8 cellular contexts compared by ENCODE assay signal in the genomic region with DNA sequence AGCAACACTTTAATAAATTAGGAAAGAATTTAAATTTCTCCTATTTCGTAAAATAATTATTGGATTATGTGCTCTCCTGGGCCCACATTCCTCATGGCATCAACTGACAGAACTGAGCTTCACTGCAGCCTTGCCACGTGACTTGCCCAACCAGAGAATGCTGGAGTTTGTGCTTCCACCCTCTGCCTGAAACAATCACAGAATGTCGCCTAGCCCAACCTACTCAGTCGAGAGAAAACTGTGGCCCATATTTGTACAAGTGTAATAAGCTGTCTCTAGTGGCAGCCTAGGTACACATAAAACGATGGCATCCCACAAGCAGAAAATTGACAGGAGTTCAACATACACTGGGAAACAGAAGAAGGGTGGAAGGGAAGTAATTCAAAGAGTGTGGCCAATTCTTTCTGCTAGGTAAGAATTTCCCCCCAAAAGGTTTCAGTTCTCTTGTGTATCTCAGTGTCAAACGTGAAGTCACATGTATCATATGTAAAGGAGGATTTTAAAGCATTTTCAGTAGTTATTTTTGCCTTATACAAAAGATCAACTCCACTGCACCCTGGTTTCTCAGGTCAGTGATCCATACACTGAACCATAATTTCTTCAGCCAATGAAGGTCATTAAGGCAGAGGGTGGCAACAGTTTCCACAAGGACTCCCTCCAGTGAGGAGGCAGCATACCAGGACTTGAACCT. TPM values are rescaled to one million over a fixed set of nuclear protein-coding genes. Genes with fewer than 3 reads are reported as not detected.
DNase-seq lines count a peak whose midpoint lies in the region; ATAC-seq and TF ChIP-seq lines count a peak whose summit lies in the region.

No MANE protein-coding gene starts in this region.

- DNase-seq in IMR-90 (no peak), occipital lobe (lab: John Stamatoyannopoulos, UW) (no peak), DMS114 treated with DMSO at 0.1 percent for 48 hours (lab: John Stamatoyannopoulos, UW; ENCODE audit: unreplicated experiment) (no peak), GM23338 (ENCODE audit: low spot score) (no peak), DMS 273 (lab: John Stamatoyannopoulos, UW; ENCODE audit: unreplicated experiment) (no peak)
- no peak for DNase-seq in naive thymus-derived CD4-positive, alpha-beta T cell

- POLR2A ChIA-PET in IMR-90 (lab: Charles Lee; ENCODE audit: unreplicated experiment): no interaction called here
- POLR2A ChIA-PET in naive thymus-derived CD4-positive, alpha-beta T cell (lab: Charles Lee): no interaction called here

- no peak overlapping the region for H3K14ac ChIP-seq in IMR-90 (replicated peaks; ENCODE audit: low read depth, low read length)

- no peaks in the 10 kb centered on the region for H3K36me3 Mint-ChIP-seq in naive thymus-derived CD4-positive, alpha-beta T cell
- H3K36me3 Mint-ChIP-seq in GM23338 (ENCODE audit: low read depth): peaks cover 4% of the 10 kb centered on the region; the same call in 2 of the 3 replicates

- H3K27me3 ChIP-seq in IMR-90 (ENCODE audit: control insufficient read depth, insufficient read depth, low read length) (no peaks in the 10 kb centered on the region), GM23338 (ENCODE audit: insufficient read depth) (no peaks in the 10 kb centered on the region)
- no peaks in the 10 kb centered on the region for H3K27me3 ChIP-seq in naive thymus-derived CD4-positive, alpha-beta T cell (ENCODE audit: control insufficient read depth in 2 of 2, insufficient read depth in 2 of 2, low read length in 2 of 2)

- H2BK20ac ChIP-seq in IMR-90 (ENCODE audit: low read depth, low read length): peak overlapping the region; percentile 5; the same call in 1 of the 2 replicates

- TF ChIP-seq POLR2A in IMR-90 (IDR thresholded peaks at IDR 0.05; ENCODE audit: low read depth, low read length): no peak

- no peak overlapping the region for H3K27ac Mint-ChIP-seq in naive thymus-derived CD4-positive, alpha-beta T cell
- H3K27ac Mint-ChIP-seq in GM23338: no peak overlapping the region

- H3K4me1 ChIP-seq in IMR-90 (ENCODE audit: control insufficient read depth, insufficient read depth, low read length) (peaks cover 9% of the 10 kb centered on the region; the same call in 1 of the 2 replicates), GM23338 (ENCODE audit: insufficient read depth) (peaks cover 89% of the 10 kb centered on the region)
- no peaks in the 10 kb centered on the region for H3K4me1 ChIP-seq in naive thymus-derived CD4-positive, alpha-beta T cell (ENCODE audit: control insufficient read depth in 2 of 2, insufficient read depth in 2 of 2, low read length in 2 of 2)

- no peak overlapping the region for H4K8ac ChIP-seq in IMR-90 (ENCODE audit: low read depth in 2 of 2, low read length in 2 of 2)

- no peak overlapping the region for H3K27ac ChIP-seq in IMR-90 (ENCODE audit: insufficient read depth, low read length)
- no peak overlapping the region for H3K27ac ChIP-seq in naive thymus-derived CD4-positive, alpha-beta T cell (ENCODE audit: low read depth, low read length)
- no peak overlapping the region for H3K27ac ChIP-seq in GM23338 (ENCODE audit: low read depth)

- H3K27me3 Mint-ChIP-seq in naive thymus-derived CD4-positive, alpha-beta T cell: peaks cover 0 to 14% (median 7%) of the 10 kb centered on the region in 5 donors
- H3K27me3 Mint-ChIP-seq in GM23338 (ENCODE audit: insufficient read depth, low read depth, poor library complexity): peaks cover 5% of the 10 kb centered on the region

- H4K20me1 ChIP-seq in IMR-90 (ENCODE audit: insufficient read depth, low read length) (0 out of 2 replicates have a peak, but pooled peaks cover 12% of the 10 kb centered on the region), GM23338 (replicated peaks; ENCODE audit: insufficient read depth) (peaks cover 5% of the 10 kb centered on the region)

- H3K4ac ChIP-seq in IMR-90 (ENCODE audit: low read depth, low read length): no peak overlapping the region

- CTCF ChIA-PET in IMR-90 (lab: Yijun Ruan, JAX): interaction anchor here (0.6 kb wide), 1 partner anchor 1033 kb away, joined by 4 read pairs; no protein-coding TSS in a partner anchor
- CTCF ChIA-PET in naive thymus-derived CD4-positive, alpha-beta T cell (lab: Charles Lee): no interaction called here

- no peak overlapping the region; the same call in 2 of the 3 replicates for H2BK15ac ChIP-seq in IMR-90 (ENCODE audit: low read depth, low read length)

- intact Hi-C loops in IMR-90 (cut with micrococcal nuclease): no loop called here
- intact Hi-C loops in naive thymus-derived CD4-positive, alpha-beta T cell (cut with micrococcal nuclease): no loop called here

- ATAC-seq in GM19023 (IDR thresholded peaks at IDR 0.05; ENCODE audit: unreplicated experiment): peak; percentile 79
- peak; percentile 80 for ATAC-seq in HG02588 (IDR thresholded peaks at IDR 0.05; ENCODE audit: unreplicated experiment)
- no peak for ATAC-seq in IMR-90 (ENCODE audit: low read depth)
- ATAC-seq in naive thymus-derived CD4-positive, alpha-beta T cell: peak; percentile 22
- no peak for ATAC-seq in GM23338

- no peak overlapping the region for H4K91ac ChIP-seq in IMR-90 (ENCODE audit: insufficient read depth, low read depth, low read length)

- no peak overlapping the region for H3K4me3 Mint-ChIP-seq in naive thymus-derived CD4-positive, alpha-beta T cell
- no peak overlapping the region for H3K4me3 Mint-ChIP-seq in GM23338

- no peak overlapping the region for H2BK120ac ChIP-seq in IMR-90 (ENCODE audit: low read depth, low read length)

- H2BK5ac ChIP-seq in IMR-90 (ENCODE audit: low read depth, low read length, poor library complexity, severe bottlenecking): no peak overlapping the region

- no TSS peak for BruUV-seq in IMR-90 (replicated peaks; lab: Mats Ljungman, UMichigan)

- dilution Hi-C loops in IMR-90 (cut with HindIII; ENCODE audit: low sequenced_read_pairs, unreplicated experiment): no loop called here

- no CpG with 5 or more reads among the region's 6 CpGs for WGBS in IMR-90 (ENCODE audit: extremely low coverage in 2 of 2, insufficient read length in 1 of 2), 2 experiments

- H2AK9ac ChIP-seq in IMR-90 (replicated peaks; ENCODE audit: low read depth, low read length, poor library complexity): no peak overlapping the region

- H3K4me2 ChIP-seq in IMR-90 (ENCODE audit: low read depth, low read length): no peak overlapping the region
- no peak overlapping the region for H3K4me2 ChIP-seq in GM23338

- H3K18ac ChIP-seq in IMR-90 (ENCODE audit: low read depth, low read length): no peak overlapping the region

- H3K9ac ChIP-seq in IMR-90 (ENCODE audit: low read depth, low read length): no peak overlapping the region

- H3K9me1 ChIP-seq in IMR-90 (ENCODE audit: insufficient read depth, low read length): peaks cover 6% of the 10 kb centered on the region; the same call in 1 of the 2 replicates

- TF ChIP-seq RAD21 in IMR-90 (IDR thresholded peaks at IDR 0.05; ENCODE audit: low read length): no peak

- H2AFZ ChIP-seq in IMR-90 (replicated peaks; ENCODE audit: low read length, poor library complexity): no peak overlapping the region
- H2AFZ ChIP-seq in GM23338: no peak overlapping the region

- H3K9me3 Mint-ChIP-seq in naive thymus-derived CD4-positive, alpha-beta T cell: peaks cover 0 to 11% (median 0%) of the 10 kb centered on the region in 11 donors
- H3K9me3 Mint-ChIP-seq in GM23338: no peaks in the 10 kb centered on the region

- no peaks in the 10 kb centered on the region for H3F3A ChIP-seq in GM23338 (replicated peaks; ENCODE audit: low read depth)

- no peak for TF ChIP-seq CTCF in IMR-90 (conservative IDR thresholded peaks at IDR 0.05; ENCODE audit: low read depth, low read length)
- no peak for TF ChIP-seq CTCF in GM23338 (conservative IDR thresholded peaks at IDR 0.05; ENCODE audit: low read depth in 2 of 2)

- no peaks in the 10 kb centered on the region; the same call in 1 of the 2 replicates for H3K36me3 ChIP-seq in IMR-90 (ENCODE audit: control insufficient read depth, insufficient read depth, low read length)
- H3K36me3 ChIP-seq in naive thymus-derived CD4-positive, alpha-beta T cell (ENCODE audit: control insufficient read depth in 2 of 3, insufficient read depth in 3 of 3, low read length in 3 of 3): no peaks in the 10 kb centered on the region
- no peaks in the 10 kb centered on the region for H3K36me3 ChIP-seq in GM23338 (ENCODE audit: insufficient read depth)

- H3K9me3 ChIP-seq in IMR-90 (ENCODE audit: control insufficient read depth, insufficient read depth, low read length): no peaks in the 10 kb centered on the region
- no peaks in the 10 kb centered on the region for H3K9me3 ChIP-seq in naive thymus-derived CD4-positive, alpha-beta T cell (ENCODE audit: control insufficient read depth in 2 of 3, low read length in 3 of 3)

- H3K23ac ChIP-seq in IMR-90 (ENCODE audit: low read depth, low read length): no peak overlapping the region

- H4K5ac ChIP-seq in IMR-90 (ENCODE audit: low read depth, low read length): no peak overlapping the region

- H3K79me1 ChIP-seq in IMR-90 (ENCODE audit: low read depth in 1 of 2, low read length in 2 of 2): peaks cover 24 to 53% of the 10 kb centered on the region in 2 experiments

- H2AK5ac ChIP-seq in IMR-90 (ENCODE audit: low read depth, low read length): no peak overlapping the region

- H3K4me1 Mint-ChIP-seq in naive thymus-derived CD4-positive, alpha-beta T cell: peaks cover 0 to 2% (median 0%) of the 10 kb centered on the region in 7 donors
- peaks cover 96% of the 10 kb centered on the region for H3K4me1 Mint-ChIP-seq in GM23338

- no peak overlapping the region for H3K56ac ChIP-seq in IMR-90 (ENCODE audit: extremely low read depth, insufficient read depth, low read length)

- in situ Hi-C loops in IMR-90 (cut with MboI; ENCODE audit: low sequenced_read_pairs): no loop called here

- peaks cover 99% of the 10 kb centered on the region for H3K79me2 ChIP-seq in GM23338 (replicated peaks; ENCODE audit: insufficient read depth)

- no peak overlapping the region for H3K4me3 ChIP-seq in IMR-90 (ENCODE audit: insufficient read depth, low read depth, low read length)
- no peak overlapping the region for H3K4me3 ChIP-seq in naive thymus-derived CD4-positive, alpha-beta T cell (ENCODE audit: low read length)
- no peak overlapping the region for H3K4me3 ChIP-seq in GM23338

- H3K9me2 ChIP-seq in GM23338 (ENCODE audit: insufficient read depth): no peaks in the 10 kb centered on the region

TF ChIP-seq in IMR-90, 13 proteins besides CTCF, POLR2A, EP300 and RAD21 (continues in another document):
- no peak for TF ChIP-seq CHD1 (IDR thresholded peaks at IDR 0.05; ENCODE audit: low read depth, low read length)

TF ChIP-seq in GM23338, 12 proteins besides CTCF, POLR2A, EP300 and RAD21 (continues in another document):
- TF ChIP-seq ZNF331 (CRISPR knock-in tag; IDR thresholded peaks at IDR 0.05; ENCODE audit: low read depth): no peak
- TF ChIP-seq CREB1 (CRISPR knock-in tag; IDR thresholded peaks at IDR 0.05; ENCODE audit: low read depth): no peak

RNA-seq across cellular contexts. Expression of gene ZNF608, which starts 41.7 kb away (rescaled TPM):
- total RNA-seq in IMR-90 (2012; rRNA removed) (15.1 and 16.4 TPM in 2 replicates), occipital lobe (95.6 TPM)
- polyA plus RNA-seq in IMR-90 (2012; rRNA removed) (9.8 TPM in 2 replicates), GM23338 (2016; fragmentation: Nextera tagmentation; extraction: Ambion mirVana) (20.0 and 20.5 TPM in 2 replicates)
- 2.7 and 5.9 TPM in 2 replicates for polyA plus RNA-seq in IMR-90 (2012; cell fraction: cytosol; rRNA removed)
- polyA plus RNA-seq in IMR-90 (2012; cell fraction: nucleus; rRNA removed; ENCODE audit: low replicate concordance): 10.3 and 27.2 TPM in 2 replicates
- 1 to 10 TPM in 1 of 5 experiments, under 1 TPM in 1, not detected in 3; 0.90 to 1.5 TPM for total RNA-seq in naive thymus-derived CD4-positive, alpha-beta T cell
- not detected for polyA plus RNA-seq in naive thymus-derived CD4-positive, alpha-beta T cell
- 39.7 and 42.4 TPM in 2 replicates for total RNA-seq in GM23338 (2014; rRNA removed; shearing (Covaris generic))

Comparison
In these comparisons a context has a peak if more than half of its experiments do, and no peak if none do; other contexts are left out.
1. ATAC-seq: peak in GM19023 (single experiment), HG02588 (single experiment) and naive thymus-derived CD4-positive, alpha-beta T cell (single experiment); none in IMR-90 (single experiment) and GM23338 (single experiment).